ENCODE assay signal across 7 cellular contexts in genomic region chr6:159981171-159981571, GRCh38. TPM values are rescaled to one million over a fixed set of nuclear protein-coding genes. Genes with fewer than 3 reads are reported as not detected.
DNase-seq lines count a peak whose midpoint lies in the region; ATAC-seq and TF ChIP-seq lines count a peak whose summit lies in the region.

No MANE protein-coding gene starts in this region.

- DNase-seq in GM23338 (ENCODE audit: low spot score) (no peak), T-helper 17 cell (no peak), fibroblast of lung (ENCODE audit: low read depth in 2 of 2) (no peak)
- no peak for DNase-seq in stimulated activated effector memory CD8-positive, alpha-beta T cell treated with anti-CD3 and anti-CD28 coated beads, Interleukin-12 subunit alpha, Interleukin-12 subunit beta, amount 100 ng/mL, for 72 hours (ENCODE audit: low spot score in 2 of 2)
- DNase-seq in activated CD4-positive, CD25-positive, alpha-beta regulatory T cell (lab: John Stamatoyannopoulos, UW), result no peak

- H3K4me2 ChIP-seq in GM23338, result 0 out of 2 replicates have a peak overlapping the region, but pooled peaks have one; percentile 13
- H3K4me2 ChIP-seq in fibroblast of lung (ENCODE audit: extremely low read depth, insufficient read depth, low read length), result peak overlapping the region; percentile 63

- H3K9me3 ChIP-seq in T-helper 17 cell (ENCODE audit: control insufficient read depth, low read length, poor library complexity, severe bottlenecking) (no peaks in the 10 kb centered on the region), fibroblast of lung (ENCODE audit: control insufficient read depth, insufficient read depth, low read depth, low read length) (no peaks in the 10 kb centered on the region)

- TF ChIP-seq CTCF in GM23338 (conservative IDR thresholded peaks at IDR 0.05; ENCODE audit: low read depth in 2 of 2) (no peak), fibroblast of lung (conservative IDR thresholded peaks at IDR 0.05 in 1 of 2, IDR thresholded peaks at IDR 0.05 in 1 of 2; ENCODE audit: low read depth in 1 of 2, low read length in 2 of 2) (no peak)

- H3K4me3 ChIP-seq in GM23338 (no peak overlapping the region), fibroblast of lung (replicated peaks in 1 of 4; ENCODE audit: control extremely low read depth in 1 of 4, insufficient read depth in 1 of 4, low read depth in 3 of 4, low read length in 4 of 4) (no peak overlapping the region)

- no peak for TF ChIP-seq POLR2A in GM18505 (IDR thresholded peaks at IDR 0.05; ENCODE audit: borderline replicate concordance, extremely low read depth, insufficient read depth, insufficient read length)

- ATAC-seq in GM23338, result no peak
- no peak for ATAC-seq in T-helper 17 cell
- ATAC-seq in stimulated activated effector memory CD8-positive, alpha-beta T cell treated with anti-CD3 and anti-CD28 coated beads, Interleukin-12 subunit alpha, Interleukin-12 subunit beta, amount 100 ng/mL, for 72 hours, result no peak
- ATAC-seq in GM18505 (IDR thresholded peaks at IDR 0.05; ENCODE audit: unreplicated experiment), result no peak
- ATAC-seq in GM21825 (IDR thresholded peaks at IDR 0.05; ENCODE audit: unreplicated experiment), result no peak

- H4K20me1 ChIP-seq in GM23338 (replicated peaks; ENCODE audit: insufficient read depth), result peaks cover 59% of the 10 kb centered on the region
- H4K20me1 ChIP-seq in fibroblast of lung (ENCODE audit: control insufficient read depth, extremely low read depth, insufficient read depth, low read length), result peaks cover 2% of the 10 kb centered on the region

- no peak overlapping the region for H3K9ac ChIP-seq in fibroblast of lung (ENCODE audit: insufficient read depth, low read length)

- no peaks in the 10 kb centered on the region for H3K36me3 Mint-ChIP-seq in GM23338 (ENCODE audit: low read depth)
- H3K36me3 Mint-ChIP-seq in T-helper 17 cell (ENCODE audit: low read depth), result no peaks in the 10 kb centered on the region
- peaks cover 27% of the 10 kb centered on the region for H3K36me3 Mint-ChIP-seq in stimulated activated effector memory CD8-positive, alpha-beta T cell treated with anti-CD3 and anti-CD28 coated beads, Interleukin-12 subunit alpha, Interleukin-12 subunit beta, amount 100 ng/mL, for 72 hours

- H3K27me3 ChIP-seq in GM23338 (ENCODE audit: insufficient read depth) (no peaks in the 10 kb centered on the region), fibroblast of lung (ENCODE audit: control insufficient read depth, insufficient read depth, low read length) (no peaks in the 10 kb centered on the region)

- H2AFZ ChIP-seq in GM23338 (no peak overlapping the region), fibroblast of lung (ENCODE audit: low read length) (no peak overlapping the region)

- H3K4me3 Mint-ChIP-seq in GM23338 (no peak overlapping the region; the same call in 2 of the 3 replicates), T-helper 17 cell (peak overlapping the region; percentile 88)
- H3K4me3 Mint-ChIP-seq in stimulated activated effector memory CD8-positive, alpha-beta T cell treated with anti-CD3 and anti-CD28 coated beads, Interleukin-12 subunit alpha, Interleukin-12 subunit beta, amount 100 ng/mL, for 72 hours, result peak overlapping the region; percentile 78

- peaks cover 44% of the 10 kb centered on the region for H3K4me1 ChIP-seq in GM23338 (ENCODE audit: insufficient read depth)
- H3K4me1 ChIP-seq in fibroblast of lung (ENCODE audit: control insufficient read depth, extremely low read depth, insufficient read depth, low read length), result peaks cover 45% of the 10 kb centered on the region

- no peaks in the 10 kb centered on the region for H3K9me3 Mint-ChIP-seq in GM23338
- no peaks in the 10 kb centered on the region for H3K9me3 Mint-ChIP-seq in stimulated activated effector memory CD8-positive, alpha-beta T cell treated with anti-CD3 and anti-CD28 coated beads, Interleukin-12 subunit alpha, Interleukin-12 subunit beta, amount 100 ng/mL, for 72 hours

- H3K27ac Mint-ChIP-seq in GM23338, result no peak overlapping the region; the same call in 1 of the 2 replicates
- peak overlapping the region; percentile 98 for H3K27ac Mint-ChIP-seq in T-helper 17 cell
- peak overlapping the region; percentile 98 for H3K27ac Mint-ChIP-seq in stimulated activated effector memory CD8-positive, alpha-beta T cell treated with anti-CD3 and anti-CD28 coated beads, Interleukin-12 subunit alpha, Interleukin-12 subunit beta, amount 100 ng/mL, for 72 hours

- no peaks in the 10 kb centered on the region for H3F3A ChIP-seq in GM23338 (replicated peaks; ENCODE audit: low read depth)

- no peaks in the 10 kb centered on the region for H3K9me2 ChIP-seq in GM23338 (ENCODE audit: insufficient read depth)

- no peak overlapping the region for H3K27ac ChIP-seq in GM23338 (ENCODE audit: low read depth)
- H3K27ac ChIP-seq in fibroblast of lung (ENCODE audit: insufficient read depth, low read length), result peak overlapping the region; percentile 61

- H3K79me2 ChIP-seq in GM23338 (replicated peaks; ENCODE audit: insufficient read depth), result peaks cover 100% of the 10 kb centered on the region
- H3K79me2 ChIP-seq in fibroblast of lung (ENCODE audit: control insufficient read depth, insufficient read depth, low read length), result peaks cover 91% of the 10 kb centered on the region

- H3K4me1 Mint-ChIP-seq in GM23338, result peaks cover 61% of the 10 kb centered on the region
- peaks cover 68% of the 10 kb centered on the region for H3K4me1 Mint-ChIP-seq in T-helper 17 cell
- peaks cover 86% of the 10 kb centered on the region for H3K4me1 Mint-ChIP-seq in stimulated activated effector memory CD8-positive, alpha-beta T cell treated with anti-CD3 and anti-CD28 coated beads, Interleukin-12 subunit alpha, Interleukin-12 subunit beta, amount 100 ng/mL, for 72 hours

- H3K36me3 ChIP-seq in GM23338 (ENCODE audit: insufficient read depth), result no peaks in the 10 kb centered on the region
- H3K36me3 ChIP-seq in fibroblast of lung (ENCODE audit: control insufficient read depth, insufficient read depth, low read length), result no peaks in the 10 kb centered on the region

- peaks cover 14% of the 10 kb centered on the region for H3K27me3 Mint-ChIP-seq in GM23338 (ENCODE audit: insufficient read depth, low read depth, poor library complexity)
- no peaks in the 10 kb centered on the region for H3K27me3 Mint-ChIP-seq in T-helper 17 cell

TF ChIP-seq in GM23338, 12 proteins besides CTCF, POLR2A, EP300 and RAD21:
- no peak for TF ChIP-seq ZNF331 (CRISPR knock-in tag; IDR thresholded peaks at IDR 0.05; ENCODE audit: low read depth)

RNA-seq across cellular contexts. Expression of gene IGF2R, which starts 12.3 kb away (rescaled TPM):
- total RNA-seq in GM23338 (2014; rRNA removed; shearing (Covaris generic)), result 76.4 and 80.4 TPM in 2 replicates
- polyA plus RNA-seq in GM23338 (2016; fragmentation: Nextera tagmentation; extraction: Ambion mirVana) (11.7 and 12.5 TPM in 2 replicates), fibroblast of lung (37.6 and 48.5 TPM in 2 replicates)
- total RNA-seq in T-helper 17 cell (10 to 100 TPM; 56.7 to 59.5 TPM), fibroblast of lung (233 and 300 TPM in 2 replicates)
- 74.0 and 84.4 TPM in 2 replicates for polyA plus RNA-seq in fibroblast of lung (2012)
- 166 and 254 TPM in 2 replicates for polyA minus RNA-seq in fibroblast of lung (ENCODE audit: low replicate concordance)
